In genomic region chr11:128724891-128725611, GRCh38 we compare ENCODE assay signal across 12 cellular contexts. TPM values are rescaled to one million over a fixed set of nuclear protein-coding genes. Genes with fewer than 3 reads are reported as not detected.
DNase-seq lines count a peak whose midpoint lies in the region; ATAC-seq and TF ChIP-seq lines count a peak whose summit lies in the region.
"Had no signal": no experiment of that assay in that cellular context is flagged by ENCODE, and none has a peak within 500 bp of the region (broad histone marks: within the 10 kb centered on the region; RNA-seq: fewer than 3 reads in every experiment).

No MANE protein-coding gene starts in this region.

- H3K27ac Mint-ChIP-seq in dendritic cell treated with granulocyte-macrophage colony-stimulating factor and Interleukin-4, amounts not matched to agents 40 ng/mL and 50 ng/mL, for 4 days, result peak overlapping the region; percentile 95

- H3K36me3 Mint-ChIP-seq in dendritic cell treated with granulocyte-macrophage colony-stimulating factor and Interleukin-4, amounts not matched to agents 40 ng/mL and 50 ng/mL, for 4 days (ENCODE audit: low read depth), result peaks cover 63% of the 10 kb centered on the region

- peaks cover 95 to 100% (median 99%) of the 10 kb centered on the region in 10 experiments for H3K4me1 ChIP-seq in BLaER1 treated with 17β-estradiol and CSF1 and Interleukin-3, amounts not matched to agents 10 nM and 100 nM
- H3K4me1 ChIP-seq in mammary epithelial cell (ENCODE audit: insufficient read depth, low read length), result no peaks in the 10 kb centered on the region

- peak overlapping the region; percentile 88 to 98 (median 94) for H3K27ac ChIP-seq in BLaER1 treated with 17β-estradiol and CSF1 and Interleukin-3, amounts not matched to agents 10 nM and 100 nM
- H3K27ac ChIP-seq in mammary epithelial cell (ENCODE audit: insufficient read depth, low read depth, low read length), result no peak overlapping the region

- no peak overlapping the region for H2AFZ ChIP-seq in mammary epithelial cell (ENCODE audit: low read depth, low read length)

- peak overlapping the region; percentile 60 for H3K4me3 Mint-ChIP-seq in dendritic cell treated with granulocyte-macrophage colony-stimulating factor and Interleukin-4, amounts not matched to agents 40 ng/mL and 50 ng/mL, for 4 days

- DNase-seq in mammary epithelial cell, result no peak
- DNase-seq in NCI-H510A treated with DMSO at 0.1 percent for 48 hours (lab: John Stamatoyannopoulos, UW), result no peak
- DNase-seq in NCI-H2196 treated with DMSO at 0.1 percent for 48 hours (lab: John Stamatoyannopoulos, UW; ENCODE audit: unreplicated experiment), result no peak
- DNase-seq: C1 segment of cervical spinal cord, kidney glomerular epithelial cell, NCI-H2171 treated with DMSO at 0.1 percent for 48 hours had no signal

- no peaks in the 10 kb centered on the region for H3K27me3 ChIP-seq in BLaER1 treated with 17β-estradiol and CSF1 and Interleukin-3, amounts not matched to agents 10 nM and 100 nM
- H3K27me3 ChIP-seq in mammary epithelial cell (ENCODE audit: insufficient read depth, low read length), result no peaks in the 10 kb centered on the region

- H3K9ac ChIP-seq in BLaER1 treated with 17β-estradiol and CSF1 and Interleukin-3, amounts not matched to agents 10 nM and 100 nM, result peak overlapping the region; percentile 60 to 92 (median 86); a peak in 21 of 22 replicates
- no peak overlapping the region for H3K9ac ChIP-seq in mammary epithelial cell (ENCODE audit: insufficient read depth, low read length)

- peaks cover 26 to 75% (median 62%) of the 10 kb centered on the region in 11 experiments for H3K36me3 ChIP-seq in BLaER1 treated with 17β-estradiol and CSF1 and Interleukin-3, amounts not matched to agents 10 nM and 100 nM
- H3K36me3 ChIP-seq in mammary epithelial cell (ENCODE audit: insufficient read depth, low read length), result no peaks in the 10 kb centered on the region

- ATAC-seq in GM18909 (IDR thresholded peaks at IDR 0.05; ENCODE audit: poor library complexity, unreplicated experiment), result peak; percentile 17
- peak; percentile 14 for ATAC-seq in HG03460 (IDR thresholded peaks at IDR 0.05; ENCODE audit: unreplicated experiment)
- no peak for ATAC-seq in GM19035 (IDR thresholded peaks at IDR 0.05; ENCODE audit: unreplicated experiment)

- CTCF ChIA-PET in mammary epithelial cell (lab: Charles Lee; ENCODE audit: low non-redundant PET), result no interaction called here

- BruUV-seq in mammary epithelial cell (replicated peaks; lab: Mats Ljungman, UMichigan), result no TSS peak

- H3K4me1 Mint-ChIP-seq in dendritic cell treated with granulocyte-macrophage colony-stimulating factor and Interleukin-4, amounts not matched to agents 40 ng/mL and 50 ng/mL, for 4 days (ENCODE audit: low read depth), result peaks cover 100% of the 10 kb centered on the region

- 90% methylated on average over 8 of the region's 9 CpGs for WGBS in mammary epithelial cell (ENCODE audit: low coverage, missing lambda C conversion rate)

- in situ Hi-C loops in mammary epithelial cell (cut with MboI; ENCODE audit: low sequenced_read_pairs in 2 of 2), result no loop called here

- dilution Hi-C loops in mammary epithelial cell (cut with HindIII; ENCODE audit: low sequenced_read_pairs), result loop anchor here (5.0 kb wide), 1 partner anchor 38 kb away; no protein-coding TSS in a partner anchor

- H3K4me2 ChIP-seq in BLaER1 treated with 17β-estradiol and CSF1 and Interleukin-3, amounts not matched to agents 10 nM and 100 nM, result peak overlapping the region; percentile 89 to 100 (median 98)
- no peak overlapping the region for H3K4me2 ChIP-seq in mammary epithelial cell (ENCODE audit: insufficient read depth, low read depth, low read length)

- no peaks in the 10 kb centered on the region for H3K9me3 ChIP-seq in BLaER1 treated with 17β-estradiol and CSF1 and Interleukin-3, amounts not matched to agents 10 nM and 100 nM (replicated peaks in 1 of 11)
- H3K9me3 ChIP-seq in mammary epithelial cell (replicated peaks; ENCODE audit: insufficient read depth, low read length), result no peaks in the 10 kb centered on the region

- TF ChIP-seq CTCF in mammary epithelial cell (conservative IDR thresholded peaks at IDR 0.05 in 1 of 2, IDR thresholded peaks at IDR 0.05 in 1 of 2; ENCODE audit: extremely low read depth in 1 of 2, insufficient read depth in 1 of 2, low read depth in 1 of 2, low read length in 2 of 2), result no peak

- intact Hi-C loops in dendritic cell treated with granulocyte-macrophage colony-stimulating factor and Interleukin-4, amounts not matched to agents 40 ng/mL and 50 ng/mL, for 4 days (cut with micrococcal nuclease), result no loop called here
- intact Hi-C loops in mammary epithelial cell (cut with micrococcal nuclease), result no loop called here

- peak overlapping the region; percentile 29 to 66 (median 45); a peak in 15 of 20 replicates for H3K4me3 ChIP-seq in BLaER1 treated with 17β-estradiol and CSF1 and Interleukin-3, amounts not matched to agents 10 nM and 100 nM
- H3K4me3 ChIP-seq in mammary epithelial cell (replicated peaks in 1 of 3; ENCODE audit: insufficient read depth in 1 of 3, low read depth in 2 of 3, low read length in 3 of 3), result no peak overlapping the region

- no peaks in the 10 kb centered on the region for H3K27me3 Mint-ChIP-seq in dendritic cell treated with granulocyte-macrophage colony-stimulating factor and Interleukin-4, amounts not matched to agents 40 ng/mL and 50 ng/mL, for 4 days

- peaks cover 14 to 96% (median 84%) of the 10 kb centered on the region in 11 experiments; a peak in 21 of 22 replicates for H4K20me1 ChIP-seq in BLaER1 treated with 17β-estradiol and CSF1 and Interleukin-3, amounts not matched to agents 10 nM and 100 nM
- no peaks in the 10 kb centered on the region for H4K20me1 ChIP-seq in mammary epithelial cell (ENCODE audit: insufficient read depth, low read length)

- no peaks in the 10 kb centered on the region for H3K9me3 Mint-ChIP-seq in dendritic cell treated with granulocyte-macrophage colony-stimulating factor and Interleukin-4, amounts not matched to agents 40 ng/mL and 50 ng/mL, for 4 days

- H3K79me2 ChIP-seq in mammary epithelial cell (ENCODE audit: insufficient read depth, low read length), result no peaks in the 10 kb centered on the region

RNA-seq across cellular contexts. Expression of gene FLI1, which starts 31.2 kb away (rescaled TPM):
- total RNA-seq in mammary epithelial cell, result 1 to 10 TPM in 1 of 2 donors, under 1 TPM in 1; 0.67 to 1.6 TPM
- polyA plus RNA-seq in mammary epithelial cell, result 7.1 TPM
- polyA minus RNA-seq in mammary epithelial cell, result 40.9 TPM
- total RNA-seq: HT-29 had no signal

Comparison
In these comparisons a context has a peak if more than half of its experiments do, and no peak if none do; other contexts are left out.
1. H3K4me3 ChIP-seq: peak in BLaER1 treated with 17β-estradiol and CSF1 and Interleukin-3, amounts not matched to agents 10 nM and 100 nM (10 of 10); none in mammary epithelial cell (0 of 3).